Comparison of ENCODE assay signal across 8 cellular contexts in the genomic region with DNA sequence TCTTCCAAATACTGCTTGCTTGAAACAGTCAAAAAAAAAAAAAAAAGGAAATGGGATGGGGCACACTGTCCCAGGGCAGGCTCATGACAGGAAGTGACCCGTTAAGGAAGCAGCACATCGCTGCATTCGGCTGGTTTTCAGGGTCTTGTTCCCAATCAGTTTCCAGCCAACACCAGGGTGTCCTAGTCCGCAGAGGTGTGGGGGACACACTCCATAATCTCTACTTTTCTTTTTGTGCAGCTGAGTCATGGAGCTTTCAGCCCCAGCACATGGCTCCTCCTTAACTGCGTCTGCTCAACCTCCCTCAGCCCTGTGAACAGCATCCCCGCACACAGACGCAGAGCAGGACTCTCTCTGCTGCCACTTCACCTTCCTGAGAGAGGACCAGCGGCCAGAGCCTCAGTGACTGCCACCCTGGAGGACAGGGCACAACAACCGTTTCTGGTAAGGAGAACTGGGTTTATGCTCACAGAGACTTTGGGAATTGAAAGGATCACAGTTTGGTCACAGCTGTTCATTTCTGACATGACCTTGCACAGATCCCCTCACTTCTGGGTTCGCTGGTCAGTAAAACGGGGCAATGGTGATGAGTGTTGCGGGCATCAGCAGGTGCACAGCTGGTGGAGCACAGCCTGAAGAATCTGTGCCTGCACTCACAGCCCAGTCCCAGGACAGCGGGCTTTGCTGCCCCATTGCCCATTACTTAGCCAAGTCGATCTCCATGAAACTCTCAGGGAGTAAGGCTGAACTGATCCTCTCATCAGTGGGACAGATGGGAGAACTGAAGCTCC. TPM values are rescaled to one million over a fixed set of nuclear protein-coding genes. Genes with fewer than 3 reads are reported as not detected.
DNase-seq lines count a peak whose midpoint lies in the region; ATAC-seq and TF ChIP-seq lines count a peak whose summit lies in the region.

A gene (plus strand): TSS at position 154 of the 791 bp plus-strand sequence. CDS start 3,467 bp downstream, outside the sequence.

- no peaks in the 10 kb centered on the region for H3K9me3 ChIP-seq in lower lobe of right lung

- 31% methylated on average over 14 of the region's 14 CpGs for WGBS in urinary bladder

- no peaks in the 10 kb centered on the region for H3K27me3 ChIP-seq in lower lobe of right lung (ENCODE audit: low read depth)

- H3K27ac ChIP-seq in lower lobe of right lung, result peak within 1 kb of the TSS; percentile 86
- no peak within 1 kb of the TSS for H3K27ac ChIP-seq in urinary bladder (ENCODE audit: low read depth)

- H3K36me3 ChIP-seq in lower lobe of right lung (peaks cover 20% of the 10 kb centered on the region), urinary bladder (ENCODE audit: insufficient read depth) (no peaks in the 10 kb centered on the region)

- H3K4me3 ChIP-seq in lower lobe of right lung (peak within 1 kb of the TSS; percentile 68), urinary bladder (ENCODE audit: low read depth, low read length) (peak within 1 kb of the TSS; percentile 42)

- DNase-seq in activated T-helper 9 cell treated with anti-CD3 and anti-CD28 coated beads, Interleukin-2, amount 50 U/mL, for 16 hours (ENCODE audit: low read depth), result peak; percentile 43
- DNase-seq in lower lobe of right lung (no peak), NCI-H1436 (lab: John Stamatoyannopoulos, UW) (no peak), dedifferentiated amniotic fluid mesenchymal stem cell (ENCODE audit: extremely low spot score) (no peak), GOT3 (lab: John Stamatoyannopoulos, UW) (no peak)

- no peak for TF ChIP-seq CTCF in lower lobe of right lung (IDR thresholded peaks at IDR 0.05)

- peaks cover 24% of the 10 kb centered on the region for H3K4me1 ChIP-seq in lower lobe of right lung
- no peaks in the 10 kb centered on the region for H3K4me1 ChIP-seq in urinary bladder (ENCODE audit: insufficient read depth)

- ATAC-seq in GM19023 (IDR thresholded peaks at IDR 0.05; ENCODE audit: unreplicated experiment), result peak; percentile 64
- peak; percentile 61 for ATAC-seq in HG03571 (IDR thresholded peaks at IDR 0.05; ENCODE audit: unreplicated experiment)
- peak; percentile 61 to 75 for ATAC-seq in lower lobe of right lung

- intact Hi-C loops in lower lobe of right lung (cut with DNase I), result no loop called here

RNA-seq across cellular contexts. Expression of the gene that starts here (rescaled TPM):
- total RNA-seq in lower lobe of right lung (31.9 TPM), urinary bladder (25.6 TPM)
- polyA plus RNA-seq in urinary bladder, result 24.3 TPM
